Comparison of ENCODE assay signal across 32 cellular contexts in genomic region chr22:48714231-48714630, GRCh38.
"Had no signal": no experiment of that assay in that cellular context is flagged by ENCODE, and none has a peak within 500 bp of the region (broad histone marks: within the 10 kb centered on the region; RNA-seq: fewer than 3 reads in every experiment).

No MANE protein-coding gene starts in this region.

- DNase-seq: activated CD4-positive, alpha-beta memory T cell treated with anti-CD3 and anti-CD28 coated beads for 36 hours; activated CD4-positive, alpha-beta T cell treated with anti-CD3 and anti-CD28 coated beads, Interleukin-2, amount 10 ng/mL, durations not matched to agents 24 days and 14 days; activated CD4-positive, CD25-positive, alpha-beta regulatory T cell treated with anti-CD3 and anti-CD28 coated beads, Interleukin-2, amount 50 U/mL, for 72 hours; activated CD8-positive, alpha-beta memory T cell treated with anti-CD3 and anti-CD28 coated beads, Interleukin-2, amount 50 U/mL, for 4 hours; activated gamma-delta T cell treated with Interleukin-2 at 50 U/mL for 16 hours; activated naive CD8-positive, alpha-beta T cell treated with anti-CD3 and anti-CD28 coated beads for 36 hours; activated T-cell treated with anti-CD3 and anti-CD28 coated beads, Interleukin-2, amount 50 U/mL, for 1 hour; adrenal gland; cortex of kidney; effector memory CD8-positive, alpha-beta T cell; hypothalamus; immature natural killer cell; mesendoderm; occipital lobe; stimulated activated CD4-positive, alpha-beta T cell treated with anti-CD3 and anti-CD28 coated beads, Interleukin-4, amount 100 ng/mL, for 24 hours; stimulated activated naive CD8-positive, alpha-beta T cell treated with anti-CD3 and anti-CD28 coated beads, Interleukin-15, amount 100 ng/mL, for 72 hours; substantia nigra; T-helper 17 cell; T1000; WERI-Rb-1 had no signal

- H3K27ac ChIP-seq: adrenal gland, ascending aorta, cardiac muscle cell, heart left ventricle, skin epidermis, vagina had no signal

- H3K36me3 ChIP-seq: adrenal gland, ascending aorta, cardiac muscle cell, heart left ventricle, vagina had no signal

- H3K27me3 ChIP-seq: adrenal gland, ascending aorta, cardiac muscle cell, heart left ventricle, vagina had no signal

- H3K9me3 ChIP-seq: adrenal gland had no signal

- H3K27ac Mint-ChIP-seq: activated CD4-positive, alpha-beta memory T cell treated with anti-CD3 and anti-CD28 coated beads for 36 hours; activated CD4-positive, alpha-beta T cell treated with anti-CD3 and anti-CD28 coated beads, Interleukin-2, amount 10 ng/mL, durations not matched to agents 24 days and 14 days; activated naive CD8-positive, alpha-beta T cell treated with anti-CD3 and anti-CD28 coated beads for 36 hours; activated T-helper 1 cell treated with anti-CD3 and anti-CD28 coated beads, Interleukin-12 subunit alpha, Interleukin-12 subunit beta, Interleukin-2, Interleukin-4 antibody, amounts not matched to agents 30 ng/mL and 10 ng/mL and 1 ng/mL, durations not matched to agents 14 hours and 24 hours and 36 hours; brain; effector memory CD8-positive, alpha-beta T cell; immature natural killer cell; stimulated activated memory B cell treated with anti-CD40 and anti-IgM and Interleukin-4, amounts not matched to agents 10 μg/mL and 1 μg/mL and 100 μg/mL, for 72 hours; T-helper 17 cell; type B pancreatic cell had no signal

- ATAC-seq: effector memory CD8-positive, alpha-beta T cell; heart left ventricle; SK-N-SH treated with all-trans-retinoic acid at 6 μM for 48 hours; stimulated activated memory B cell treated with anti-CD40 and anti-IgM and Interleukin-4, amounts not matched to agents 10 μg/mL and 1 μg/mL and 100 μg/mL, for 72 hours; stimulated activated naive CD8-positive, alpha-beta T cell treated with anti-CD3 and anti-CD28 coated beads, Interleukin-15, amount 100 ng/mL, for 72 hours; T-helper 17 cell had no signal

- H3K4me3 Mint-ChIP-seq: activated CD4-positive, alpha-beta memory T cell treated with anti-CD3 and anti-CD28 coated beads for 36 hours; activated CD4-positive, alpha-beta T cell treated with anti-CD3 and anti-CD28 coated beads, Interleukin-2, amount 10 ng/mL, durations not matched to agents 24 days and 14 days; activated naive CD8-positive, alpha-beta T cell treated with anti-CD3 and anti-CD28 coated beads for 36 hours; activated T-helper 1 cell treated with anti-CD3 and anti-CD28 coated beads, Interleukin-12 subunit alpha, Interleukin-12 subunit beta, Interleukin-2, Interleukin-4 antibody, amounts not matched to agents 30 ng/mL and 10 ng/mL and 1 ng/mL, durations not matched to agents 14 hours and 24 hours and 36 hours; brain; effector memory CD8-positive, alpha-beta T cell; immature natural killer cell; neural crest cell; stimulated activated memory B cell treated with anti-CD40 and anti-IgM and Interleukin-4, amounts not matched to agents 10 μg/mL and 1 μg/mL and 100 μg/mL, for 72 hours; stimulated activated naive CD8-positive, alpha-beta T cell treated with anti-CD3 and anti-CD28 coated beads, Interleukin-15, amount 100 ng/mL, for 72 hours; T-helper 17 cell; type B pancreatic cell had no signal

- H3K9me3 Mint-ChIP-seq: type B pancreatic cell had no signal

- H3K27me3 Mint-ChIP-seq: activated CD4-positive, alpha-beta T cell treated with anti-CD3 and anti-CD28 coated beads, Interleukin-2, amount 10 ng/mL, durations not matched to agents 24 days and 14 days; T-helper 17 cell; type B pancreatic cell had no signal

- H3K4me3 ChIP-seq: adrenal gland, ascending aorta, cardiac muscle cell, heart left ventricle, lung, skin epidermis, vagina had no signal

- H3K4me1 Mint-ChIP-seq: activated CD4-positive, alpha-beta T cell treated with anti-CD3 and anti-CD28 coated beads, Interleukin-2, amount 10 ng/mL, durations not matched to agents 24 days and 14 days; activated naive CD8-positive, alpha-beta T cell treated with anti-CD3 and anti-CD28 coated beads for 36 hours; immature natural killer cell; stimulated activated memory B cell treated with anti-CD40 and anti-IgM and Interleukin-4, amounts not matched to agents 10 μg/mL and 1 μg/mL and 100 μg/mL, for 72 hours; T-helper 17 cell had no signal

- H3K36me3 Mint-ChIP-seq: activated CD4-positive, alpha-beta memory T cell treated with anti-CD3 and anti-CD28 coated beads for 36 hours; immature natural killer cell; stimulated activated memory B cell treated with anti-CD40 and anti-IgM and Interleukin-4, amounts not matched to agents 10 μg/mL and 1 μg/mL and 100 μg/mL, for 72 hours; type B pancreatic cell had no signal

- H3K4me1 ChIP-seq: adrenal gland, ascending aorta, heart left ventricle, vagina had no signal
